8 cellular contexts compared by ENCODE assay signal in genomic region chr7:4739528-4739992, GRCh38. TPM values are rescaled to one million over a fixed set of nuclear protein-coding genes. Genes with fewer than 3 reads are reported as not detected.
A peak's percentile ranks its signal among the peaks of the same experiment; 100 is the strongest.
DNase-seq lines count a peak whose midpoint lies in the region; ATAC-seq and TF ChIP-seq lines count a peak whose summit lies in the region.

No MANE protein-coding gene starts in this region.

- peaks cover 21% of the 10 kb centered on the region for H3K36me3 Mint-ChIP-seq in activated T-helper 1 cell treated with anti-CD3 and anti-CD28 coated beads, Interleukin-12 subunit alpha, Interleukin-12 subunit beta, Interleukin-2, Interleukin-4 antibody, amounts not matched to agents 30 ng/mL and 10 ng/mL and 1 ng/mL, durations not matched to agents 14 hours and 24 hours and 36 hours (ENCODE audit: low read depth)

- H3K4me1 Mint-ChIP-seq in activated T-helper 1 cell treated with anti-CD3 and anti-CD28 coated beads, Interleukin-12 subunit alpha, Interleukin-12 subunit beta, Interleukin-2, Interleukin-4 antibody, amounts not matched to agents 30 ng/mL and 10 ng/mL and 1 ng/mL, durations not matched to agents 14 hours and 24 hours and 36 hours (ENCODE audit: low read depth) = peaks cover 66% of the 10 kb centered on the region

- ATAC-seq in GM21381 (IDR thresholded peaks at IDR 0.05; ENCODE audit: unreplicated experiment) = no peak

- H3K4me3 ChIP-seq in fibroblast of villous mesenchyme (ENCODE audit: low read depth, low read length) = peak overlapping the region; percentile 35

- H3K27me3 Mint-ChIP-seq in activated T-helper 1 cell treated with anti-CD3 and anti-CD28 coated beads, Interleukin-12 subunit alpha, Interleukin-12 subunit beta, Interleukin-2, Interleukin-4 antibody, amounts not matched to agents 30 ng/mL and 10 ng/mL and 1 ng/mL, durations not matched to agents 14 hours and 24 hours and 36 hours (ENCODE audit: insufficient read depth) = no peaks in the 10 kb centered on the region

- peak; percentile 76 for TF ChIP-seq CTCF in fibroblast of villous mesenchyme (IDR thresholded peaks at IDR 0.05; ENCODE audit: insufficient read depth, low read depth, low read length)

- intact Hi-C loops in activated T-helper 1 cell treated with anti-CD3 and anti-CD28 coated beads, Interleukin-12 subunit alpha, Interleukin-12 subunit beta, Interleukin-2, Interleukin-4 antibody, amounts not matched to agents 30 ng/mL and 10 ng/mL and 1 ng/mL, durations not matched to agents 14 hours and 24 hours and 36 hours (cut with micrococcal nuclease) = no loop called here

- CTCF ChIA-PET in HEK293T (lab: Yijun Ruan, JAX) = no interaction called here

- DNase-seq in stimulated activated CD4-positive, alpha-beta T cell treated with anti-CD3 and anti-CD28 coated beads, Interleukin-15, amount 100 ng/mL, for 48 hours (ENCODE audit: low read depth in 2 of 2) = peak; percentile 15 to 24
- no peak for DNase-seq in stimulated activated CD4-positive, alpha-beta T cell treated with anti-CD3 and anti-CD28 coated beads, Interleukin-12 subunit alpha, Interleukin-12 subunit beta, amount 100 ng/mL, for 4 hours
- DNase-seq in activated T-helper 1 cell treated with anti-CD3 and anti-CD28 coated beads, Interleukin-12 subunit alpha, Interleukin-12 subunit beta, Interleukin-2, Interleukin-4 antibody, amounts not matched to agents 30 ng/mL and 10 ng/mL and 1 ng/mL, durations not matched to agents 14 hours and 24 hours and 36 hours (ENCODE audit: low spot score) = no peak
- DNase-seq in fibroblast of villous mesenchyme (ENCODE audit: low read depth) (peak; percentile 85), pons (ENCODE audit: low spot score) (peak; percentile 72), HEK293T (ENCODE audit: extremely low spot score) (no peak), NOMO-1 treated with DMSO at 0.1 percent for 48 hours (lab: John Stamatoyannopoulos, UW; ENCODE audit: unreplicated experiment) (no peak)

- POLR2A ChIA-PET in HEK293T (lab: Yijun Ruan, JAX) = no interaction called here

- no peaks in the 10 kb centered on the region for H3K9me3 Mint-ChIP-seq in activated T-helper 1 cell treated with anti-CD3 and anti-CD28 coated beads, Interleukin-12 subunit alpha, Interleukin-12 subunit beta, Interleukin-2, Interleukin-4 antibody, amounts not matched to agents 30 ng/mL and 10 ng/mL and 1 ng/mL, durations not matched to agents 14 hours and 24 hours and 36 hours

- H3K27ac Mint-ChIP-seq in activated T-helper 1 cell treated with anti-CD3 and anti-CD28 coated beads, Interleukin-12 subunit alpha, Interleukin-12 subunit beta, Interleukin-2, Interleukin-4 antibody, amounts not matched to agents 30 ng/mL and 10 ng/mL and 1 ng/mL, durations not matched to agents 14 hours and 24 hours and 36 hours = peak overlapping the region; percentile 55

- peak overlapping the region; percentile 81 for H3K4me3 Mint-ChIP-seq in activated T-helper 1 cell treated with anti-CD3 and anti-CD28 coated beads, Interleukin-12 subunit alpha, Interleukin-12 subunit beta, Interleukin-2, Interleukin-4 antibody, amounts not matched to agents 30 ng/mL and 10 ng/mL and 1 ng/mL, durations not matched to agents 14 hours and 24 hours and 36 hours

TF ChIP-seq in HEK293T, 16 proteins besides CTCF, POLR2A, EP300 and RAD21:
- no peak for TF ChIP-seq TARDBP (IDR thresholded peaks at IDR 0.05)
- no peak for TF ChIP-seq ZNF384 (IDR thresholded peaks at IDR 0.05)
- no peak for TF ChIP-seq SUZ12 (IDR thresholded peaks at IDR 0.05)
- no peak for TF ChIP-seq LEF1 (IDR thresholded peaks at IDR 0.05; ENCODE audit: borderline replicate concordance)
- no peak for TF ChIP-seq ARNT (IDR thresholded peaks at IDR 0.05)
- TF ChIP-seq HDGF (IDR thresholded peaks at IDR 0.05; ENCODE audit: borderline replicate concordance) = no peak
- TF ChIP-seq L3MBTL2 (conservative IDR thresholded peaks at IDR 0.05) = no peak
- TF ChIP-seq CTBP1 (IDR thresholded peaks at IDR 0.05; ENCODE audit: borderline replicate concordance) = no peak
- no peak for TF ChIP-seq SP1 (IDR thresholded peaks at IDR 0.05)
TF ChIP-seq in HEK293T: peak in this region for 0.

RNA-seq across cellular contexts. Expression of gene AP5Z1, which starts 35.9 kb away (rescaled TPM):
- total RNA-seq in activated T-helper 1 cell treated with anti-CD3 and anti-CD28 coated beads, Interleukin-12 subunit alpha, Interleukin-12 subunit beta, Interleukin-2, Interleukin-4 antibody, amounts not matched to agents 30 ng/mL and 10 ng/mL and 1 ng/mL, durations not matched to agents 14 hours and 24 hours and 36 hours = 55.9 and 56.8 TPM in 2 replicates
- total RNA-seq in fibroblast of villous mesenchyme = 40.2 and 59.6 TPM in 2 replicates

RNA-seq across cellular contexts. Expression of gene FOXK1, which starts 57.5 kb away (rescaled TPM):
- 37.7 and 37.9 TPM in 2 replicates for total RNA-seq in activated T-helper 1 cell treated with anti-CD3 and anti-CD28 coated beads, Interleukin-12 subunit alpha, Interleukin-12 subunit beta, Interleukin-2, Interleukin-4 antibody, amounts not matched to agents 30 ng/mL and 10 ng/mL and 1 ng/mL, durations not matched to agents 14 hours and 24 hours and 36 hours
- total RNA-seq in fibroblast of villous mesenchyme = 30.6 and 32.8 TPM in 2 replicates

Comparison
In these comparisons a context has a peak if more than half of its experiments do, and no peak if none do; other contexts are left out.
1. DNase-seq: peak in stimulated activated CD4-positive, alpha-beta T cell treated with anti-CD3 and anti-CD28 coated beads, Interleukin-15, amount 100 ng/mL, for 48 hours (2 of 2), fibroblast of villous mesenchyme (single experiment) and pons (single experiment); none in stimulated activated CD4-positive, alpha-beta T cell treated with anti-CD3 and anti-CD28 coated beads, Interleukin-12 subunit alpha, Interleukin-12 subunit beta, amount 100 ng/mL, for 4 hours (single experiment), activated T-helper 1 cell treated with anti-CD3 and anti-CD28 coated beads, Interleukin-12 subunit alpha, Interleukin-12 subunit beta, Interleukin-2, Interleukin-4 antibody, amounts not matched to agents 30 ng/mL and 10 ng/mL and 1 ng/mL, durations not matched to agents 14 hours and 24 hours and 36 hours (single experiment), HEK293T (single experiment) and NOMO-1 treated with DMSO at 0.1 percent for 48 hours (single experiment).